ENCODE assay signal across 5 cellular contexts in the genomic region with DNA sequence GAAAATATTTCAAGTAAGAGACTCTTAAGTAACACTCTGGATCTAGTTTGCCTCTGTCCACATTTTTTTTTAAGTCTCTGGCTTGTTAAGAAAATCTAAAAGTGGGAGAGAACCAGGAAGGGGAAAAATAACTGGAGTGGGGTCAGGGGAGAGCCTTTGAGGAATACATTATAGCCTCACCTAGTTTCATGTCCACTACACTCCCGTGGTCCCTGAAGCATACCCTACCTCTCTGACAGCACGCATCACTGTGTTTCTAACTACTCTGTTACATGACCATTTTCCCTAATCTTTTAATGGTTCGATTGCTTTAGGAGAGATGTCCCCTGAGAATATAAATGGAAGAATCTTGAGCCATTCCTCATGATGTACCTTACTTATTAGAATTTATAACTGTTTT.
"Had no signal": no experiment of that assay in that cellular context is flagged by ENCODE, and none has a peak within 500 bp of the region (broad histone marks: within the 10 kb centered on the region; RNA-seq: fewer than 3 reads in every experiment).

No MANE protein-coding gene starts in this region.

- H3K4me3 Mint-ChIP-seq: GM23338 had no signal

- H3K36me3 ChIP-seq: HAP-1 had no signal

- DNase-seq: IMR-90 had no signal

- H3K4me1 Mint-ChIP-seq: GM23338 had no signal

- H3K27ac Mint-ChIP-seq: GM23338 had no signal

- H3K9me3 ChIP-seq: HAP-1 had no signal

- ATAC-seq: GM23338, HCT116, K562 had no signal

- H3K4me3 ChIP-seq: GM23338, HAP-1, K562 had no signal
